Comparison of ENCODE assay signal across 1 cellular context in genomic region chr17:48047741-48048320, GRCh38.
TF ChIP-seq lines count a peak whose summit lies in the region.

No MANE protein-coding gene starts in this region.

TF ChIP-seq in K562, 482 proteins besides CTCF, POLR2A, EP300 and RAD21 (continued from another document):
- peak; percentile 19; the same call in 1 of the 2 replicates for TF ChIP-seq FOXK1 (CRISPR knock-in tag; IDR thresholded peaks at IDR 0.05; ENCODE audit: borderline replicate concordance)
- peak; percentile 89 for TF ChIP-seq TAF7 (tag; IDR thresholded peaks at IDR 0.05)
- peak; percentile 72; the same call in 1 of the 2 replicates for TF ChIP-seq GATAD2A (IDR thresholded peaks at IDR 0.05)
- TF ChIP-seq THAP7 (CRISPR knock-in tag; IDR thresholded peaks at IDR 0.05): peak; percentile 67
- TF ChIP-seq PBX2 (CRISPR knock-in tag; IDR thresholded peaks at IDR 0.05; ENCODE audit: low read depth): peak; percentile 90
- TF ChIP-seq PBX2 (tag; conservative IDR thresholded peaks at IDR 0.05; ENCODE audit: low read depth): peak; percentile 100
- 0 out of 2 replicates have a peak, but pooled peaks have one; percentile 66 for TF ChIP-seq PTBP1 (IDR thresholded peaks at IDR 0.05; ENCODE audit: low read depth, low read length)
- TF ChIP-seq PHF8 (IDR thresholded peaks at IDR 0.05; ENCODE audit: borderline replicate concordance, low read length): peak; percentile 99
- no peak; the same call in none of the 2 replicates for TF ChIP-seq SOX6 (IDR thresholded peaks at IDR 0.05)
- TF ChIP-seq POLR2AphosphoS5 (IDR thresholded peaks at IDR 0.05; ENCODE audit: control insufficient read depth, insufficient read depth, low read depth, low read length): peak; percentile 79; the same call in 1 of the 2 replicates
- TF ChIP-seq U2AF1 (optimal IDR thresholded peaks at IDR 0.05; ENCODE audit: low read depth, low read length): no peak
TF ChIP-seq in K562: peak in this region for 207.
